Comparison of ENCODE assay signal across 8 cellular contexts in genomic region chr7:148883233-148884048, GRCh38.
A peak's percentile ranks its signal among the peaks of the same experiment; 100 is the strongest.
DNase-seq lines count a peak whose midpoint lies in the region; ATAC-seq and TF ChIP-seq lines count a peak whose summit lies in the region.

No MANE protein-coding gene starts in this region.

- peak overlapping the region; percentile 56 for H3K4me3 ChIP-seq in HFF-Myc (replicated peaks; ENCODE audit: low read depth, low read length)
- peak overlapping the region; percentile 48 to 94 for H3K4me3 ChIP-seq in muscle layer of colon (ENCODE audit: low read depth in 1 of 2, low read length in 2 of 2)

- no peak for TF ChIP-seq POLR2A in erythroblast (IDR thresholded peaks at IDR 0.05; ENCODE audit: low read length)

- no peaks in the 10 kb centered on the region for H3K36me3 ChIP-seq in muscle layer of colon (ENCODE audit: insufficient read depth, low read length)

- ATAC-seq in GM18498 (IDR thresholded peaks at IDR 0.05; ENCODE audit: unreplicated experiment) = peak; percentile 36

- DNase-seq in HFF-Myc (ENCODE audit: extremely low read depth, low read depth) (no peak), NCI-H1105 (lab: John Stamatoyannopoulos, UW) (peak; percentile 30), erythroblast (lab: John Stamatoyannopoulos, UW) (peak; percentile 61 to 74), middle frontal gyrus (ENCODE audit: extremely low spot score, low spot score) (no peak)
- peak; percentile 82 for DNase-seq in activated CD8-positive, alpha-beta memory T cell treated with anti-CD3 and anti-CD28 coated beads, Interleukin-2, amount 50 U/mL, for 48 hours
- DNase-seq in stimulated activated CD8-positive, alpha-beta memory T cell treated with anti-CD3 and anti-CD28 coated beads, Interleukin-7, amount 100 ng/mL, for 24 hours (ENCODE audit: low read depth) = peak; percentile 27

- peaks cover 12 to 22% of the 10 kb centered on the region in 2 donors for H3K27me3 ChIP-seq in muscle layer of colon (ENCODE audit: control insufficient read depth in 1 of 2, insufficient read depth in 2 of 2, low read length in 2 of 2)

- H3K9me3 ChIP-seq in muscle layer of colon (ENCODE audit: low read length) = no peaks in the 10 kb centered on the region

- no peak overlapping the region for H3K27ac ChIP-seq in muscle layer of colon (ENCODE audit: low read depth, low read length)

- TF ChIP-seq CTCF in HFF-Myc (IDR thresholded peaks at IDR 0.05; ENCODE audit: low read depth, low read length, missing control alignments) = no peak

- no peaks in the 10 kb centered on the region for H3K4me1 ChIP-seq in muscle layer of colon (ENCODE audit: insufficient read depth, low read length)

- H3K9ac ChIP-seq in muscle layer of colon (ENCODE audit: low read length) = no peak overlapping the region

Comparison
In these comparisons a context has a peak if more than half of its experiments do, and no peak if none do; other contexts are left out.
1. DNase-seq: peak in NCI-H1105 (single experiment), activated CD8-positive, alpha-beta memory T cell treated with anti-CD3 and anti-CD28 coated beads, Interleukin-2, amount 50 U/mL, for 48 hours (single experiment), erythroblast (2 of 2) and stimulated activated CD8-positive, alpha-beta memory T cell treated with anti-CD3 and anti-CD28 coated beads, Interleukin-7, amount 100 ng/mL, for 24 hours (single experiment); none in HFF-Myc (single experiment) and middle frontal gyrus (single experiment).